8 cellular contexts compared by ENCODE assay signal in genomic region chr7:82017334-82017943, GRCh38.
DNase-seq lines count a peak whose midpoint lies in the region; ATAC-seq and TF ChIP-seq lines count a peak whose summit lies in the region.

No MANE protein-coding gene starts in this region.

- no peak for ATAC-seq in GM21526 (IDR thresholded peaks at IDR 0.05; ENCODE audit: low FRiP score, unreplicated experiment)
- ATAC-seq in HG02981 (IDR thresholded peaks at IDR 0.05; ENCODE audit: unreplicated experiment), result no peak

- no peak overlapping the region for H3K4me3 Mint-ChIP-seq in brain

- H3K36me3 Mint-ChIP-seq in brain, result no peaks in the 10 kb centered on the region

- peak overlapping the region in 1 of 5 experiments; percentile 65 for H3K27ac Mint-ChIP-seq in brain

- H3K4me1 Mint-ChIP-seq in brain, result peaks cover 8% of the 10 kb centered on the region

- H3K27me3 Mint-ChIP-seq in brain, result no peaks in the 10 kb centered on the region

- TF ChIP-seq CTCF in brain (conservative IDR thresholded peaks at IDR 0.05), result peak; percentile 75 to 78

- H3K9me3 Mint-ChIP-seq in brain, result no peaks in the 10 kb centered on the region

- DNase-seq in DMS 273 treated with DMSO at 0.1 percent for 48 hours (lab: John Stamatoyannopoulos, UW), result peak; percentile 31
- peak; percentile 16 to 38 for DNase-seq in Kasumi-1 (lab: John Stamatoyannopoulos, UW)
- DNase-seq in medulla oblongata (ENCODE audit: extremely low spot score), result peak; percentile 68
- DNase-seq in activated CD4-positive, alpha-beta T cell treated with anti-CD3 and anti-CD28 coated beads, Interleukin-2, amount 50 U/mL, for 1 hour, result no peak
- DNase-seq in stimulated activated CD8-positive, alpha-beta memory T cell treated with anti-CD3 and anti-CD28 coated beads, Interleukin-4, amount 100 ng/mL, for 48 hours, result no peak

Comparison
In these comparisons a context has a peak if more than half of its experiments do, and no peak if none do; other contexts are left out.
1. DNase-seq: peak in DMS 273 treated with DMSO at 0.1 percent for 48 hours (single experiment), Kasumi-1 (2 of 2) and medulla oblongata (single experiment); none in activated CD4-positive, alpha-beta T cell treated with anti-CD3 and anti-CD28 coated beads, Interleukin-2, amount 50 U/mL, for 1 hour (single experiment) and stimulated activated CD8-positive, alpha-beta memory T cell treated with anti-CD3 and anti-CD28 coated beads, Interleukin-4, amount 100 ng/mL, for 48 hours (single experiment).